ENCODE assay signal across 8 cellular contexts in the genomic region with DNA sequence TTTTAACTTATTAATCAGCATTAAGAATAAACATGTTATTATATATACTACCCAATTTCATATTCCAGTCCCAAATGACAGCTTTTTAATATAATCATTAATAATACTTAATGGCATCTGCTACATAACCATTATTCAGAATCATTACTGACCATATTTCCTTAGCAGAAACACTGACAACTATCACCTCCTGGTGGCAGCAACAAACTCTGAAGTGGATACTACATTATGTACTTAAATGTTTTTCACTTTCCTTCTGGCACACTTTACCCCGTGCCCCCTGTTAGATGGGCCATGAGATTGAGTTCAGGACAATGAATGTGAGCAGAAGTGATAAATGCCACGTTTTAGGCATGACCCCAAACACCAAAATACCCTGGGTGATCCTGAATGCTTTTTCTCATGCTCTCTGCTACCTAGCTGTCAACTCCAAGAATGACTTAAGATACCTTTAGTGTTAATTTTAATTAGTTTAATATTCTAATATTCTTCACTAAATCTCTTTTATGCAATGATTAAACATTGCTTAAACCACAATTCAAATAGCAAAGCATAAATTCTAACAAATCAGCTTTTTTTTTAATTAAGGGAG.
DNase-seq lines count a peak whose midpoint lies in the region; ATAC-seq and TF ChIP-seq lines count a peak whose summit lies in the region.

No MANE protein-coding gene starts in this region.

- no peaks in the 10 kb centered on the region for H3K27me3 Mint-ChIP-seq in activated CD8-positive, alpha-beta T cell treated with anti-CD3 and anti-CD28 coated beads for 36 hours
- H3K27me3 Mint-ChIP-seq in activated CD8-positive, alpha-beta T cell treated with anti-CD3 and anti-CD28 coated beads, Interleukin-2, amount 10 ng/mL, durations not matched to agents 7 days and 5 days (ENCODE audit: low read depth): no peaks in the 10 kb centered on the region

- intact Hi-C loops in activated CD8-positive, alpha-beta T cell treated with anti-CD3 and anti-CD28 coated beads for 36 hours (cut with micrococcal nuclease): no loop called here
- intact Hi-C loops in upper lobe of right lung (cut with DNase I): no loop called here

- peaks cover 32% of the 10 kb centered on the region for H3K36me3 Mint-ChIP-seq in activated CD8-positive, alpha-beta T cell treated with anti-CD3 and anti-CD28 coated beads for 36 hours (ENCODE audit: low read depth)
- H3K36me3 Mint-ChIP-seq in activated CD8-positive, alpha-beta T cell treated with anti-CD3 and anti-CD28 coated beads, Interleukin-2, amount 10 ng/mL, durations not matched to agents 7 days and 5 days (ENCODE audit: low read depth): peaks cover 37% of the 10 kb centered on the region

- no peak overlapping the region for H3K27ac ChIP-seq in upper lobe of right lung

- POLR2A ChIA-PET in activated CD8-positive, alpha-beta T cell treated with anti-CD3 and anti-CD28 coated beads for 36 hours (lab: Charles Lee): interaction anchor here (0.9 kb wide), 1 partner anchor 60 kb away, joined by 3 read pairs; no protein-coding TSS in a partner anchor
- POLR2A ChIA-PET in activated CD8-positive, alpha-beta T cell treated with anti-CD3 and anti-CD28 coated beads, Interleukin-2, amount 10 ng/mL, durations not matched to agents 7 days and 5 days (lab: Charles Lee): no interaction called here

- no peaks in the 10 kb centered on the region for H3K9me3 ChIP-seq in upper lobe of right lung

- CTCF ChIA-PET in activated CD8-positive, alpha-beta T cell treated with anti-CD3 and anti-CD28 coated beads for 36 hours (lab: Charles Lee): interaction anchor here (0.7 kb wide), 1 partner anchor 593 kb away, joined by 3 read pairs; no protein-coding TSS in a partner anchor
- CTCF ChIA-PET in activated CD8-positive, alpha-beta T cell treated with anti-CD3 and anti-CD28 coated beads, Interleukin-2, amount 10 ng/mL, durations not matched to agents 7 days and 5 days (lab: Charles Lee): interaction anchor here (1.0 kb wide), 1 partner anchor 65 kb away, joined by 3 read pairs; no protein-coding TSS in a partner anchor

- peaks cover 4% of the 10 kb centered on the region for H3K9me3 Mint-ChIP-seq in activated CD8-positive, alpha-beta T cell treated with anti-CD3 and anti-CD28 coated beads for 36 hours
- no peaks in the 10 kb centered on the region for H3K9me3 Mint-ChIP-seq in activated CD8-positive, alpha-beta T cell treated with anti-CD3 and anti-CD28 coated beads, Interleukin-2, amount 10 ng/mL, durations not matched to agents 7 days and 5 days (ENCODE audit: insufficient read depth)

- H3K4me1 ChIP-seq in upper lobe of right lung: no peaks in the 10 kb centered on the region

- H3K4me3 ChIP-seq in foreskin fibroblast (ENCODE audit: low read depth in 1 of 2, low read length in 2 of 2) (no peak overlapping the region), upper lobe of right lung (no peak overlapping the region)

- H3K4me3 Mint-ChIP-seq in activated CD8-positive, alpha-beta T cell treated with anti-CD3 and anti-CD28 coated beads for 36 hours: no peak overlapping the region
- H3K4me3 Mint-ChIP-seq in activated CD8-positive, alpha-beta T cell treated with anti-CD3 and anti-CD28 coated beads, Interleukin-2, amount 10 ng/mL, durations not matched to agents 7 days and 5 days: no peak overlapping the region

- no peaks in the 10 kb centered on the region for H3K27me3 ChIP-seq in upper lobe of right lung

- H3K4me1 Mint-ChIP-seq in activated CD8-positive, alpha-beta T cell treated with anti-CD3 and anti-CD28 coated beads for 36 hours (ENCODE audit: low read depth): peaks cover 3% of the 10 kb centered on the region
- H3K4me1 Mint-ChIP-seq in activated CD8-positive, alpha-beta T cell treated with anti-CD3 and anti-CD28 coated beads, Interleukin-2, amount 10 ng/mL, durations not matched to agents 7 days and 5 days (ENCODE audit: low read depth): no peaks in the 10 kb centered on the region

- peak; percentile 28 for DNase-seq in activated CD8-positive, alpha-beta T cell treated with anti-CD3 and anti-CD28 coated beads for 36 hours
- DNase-seq in activated CD8-positive, alpha-beta T cell treated with anti-CD3 and anti-CD28 coated beads, Interleukin-2, amount 10 ng/mL, durations not matched to agents 7 days and 5 days: no peak
- peak; percentile 51 for DNase-seq in OCI-M1 (lab: John Stamatoyannopoulos, UW)
- DNase-seq in foreskin fibroblast: peak in 1 of 2 donors; percentile 48
- DNase-seq in islet precursor cell: no peak
- no peak for DNase-seq in middle frontal gyrus (ENCODE audit: extremely low spot score, low spot score)
- DNase-seq in upper lobe of right lung: no peak

- ATAC-seq in activated CD8-positive, alpha-beta T cell treated with anti-CD3 and anti-CD28 coated beads for 36 hours: no peak
- no peak for ATAC-seq in activated CD8-positive, alpha-beta T cell treated with anti-CD3 and anti-CD28 coated beads, Interleukin-2, amount 10 ng/mL, durations not matched to agents 7 days and 5 days
- ATAC-seq in HG02870 (IDR thresholded peaks at IDR 0.05; ENCODE audit: unreplicated experiment) (peak; percentile 91), upper lobe of right lung (no peak)

- H3K36me3 ChIP-seq in upper lobe of right lung: peaks cover 34% of the 10 kb centered on the region

- H3K27ac Mint-ChIP-seq in activated CD8-positive, alpha-beta T cell treated with anti-CD3 and anti-CD28 coated beads for 36 hours: no peak overlapping the region
- H3K27ac Mint-ChIP-seq in activated CD8-positive, alpha-beta T cell treated with anti-CD3 and anti-CD28 coated beads, Interleukin-2, amount 10 ng/mL, durations not matched to agents 7 days and 5 days: no peak overlapping the region

- TF ChIP-seq CTCF in activated CD8-positive, alpha-beta T cell treated with anti-CD3 and anti-CD28 coated beads for 36 hours (IDR thresholded peaks at IDR 0.05): peak; percentile 40
- TF ChIP-seq CTCF in foreskin fibroblast (IDR thresholded peaks at IDR 0.05; ENCODE audit: low read depth, low read length): peak; percentile 45
- no peak for TF ChIP-seq CTCF in upper lobe of right lung (IDR thresholded peaks at IDR 0.05)

Comparison
In these comparisons a context has a peak if more than half of its experiments do, and no peak if none do; other contexts are left out.
1. DNase-seq: peak in activated CD8-positive, alpha-beta T cell treated with anti-CD3 and anti-CD28 coated beads for 36 hours (single experiment) and OCI-M1 (single experiment); none in activated CD8-positive, alpha-beta T cell treated with anti-CD3 and anti-CD28 coated beads, Interleukin-2, amount 10 ng/mL, durations not matched to agents 7 days and 5 days (single experiment), islet precursor cell (single experiment), middle frontal gyrus (single experiment) and upper lobe of right lung (single experiment).